Comparison of ENCODE assay signal across 10 cellular contexts in the genomic region with DNA sequence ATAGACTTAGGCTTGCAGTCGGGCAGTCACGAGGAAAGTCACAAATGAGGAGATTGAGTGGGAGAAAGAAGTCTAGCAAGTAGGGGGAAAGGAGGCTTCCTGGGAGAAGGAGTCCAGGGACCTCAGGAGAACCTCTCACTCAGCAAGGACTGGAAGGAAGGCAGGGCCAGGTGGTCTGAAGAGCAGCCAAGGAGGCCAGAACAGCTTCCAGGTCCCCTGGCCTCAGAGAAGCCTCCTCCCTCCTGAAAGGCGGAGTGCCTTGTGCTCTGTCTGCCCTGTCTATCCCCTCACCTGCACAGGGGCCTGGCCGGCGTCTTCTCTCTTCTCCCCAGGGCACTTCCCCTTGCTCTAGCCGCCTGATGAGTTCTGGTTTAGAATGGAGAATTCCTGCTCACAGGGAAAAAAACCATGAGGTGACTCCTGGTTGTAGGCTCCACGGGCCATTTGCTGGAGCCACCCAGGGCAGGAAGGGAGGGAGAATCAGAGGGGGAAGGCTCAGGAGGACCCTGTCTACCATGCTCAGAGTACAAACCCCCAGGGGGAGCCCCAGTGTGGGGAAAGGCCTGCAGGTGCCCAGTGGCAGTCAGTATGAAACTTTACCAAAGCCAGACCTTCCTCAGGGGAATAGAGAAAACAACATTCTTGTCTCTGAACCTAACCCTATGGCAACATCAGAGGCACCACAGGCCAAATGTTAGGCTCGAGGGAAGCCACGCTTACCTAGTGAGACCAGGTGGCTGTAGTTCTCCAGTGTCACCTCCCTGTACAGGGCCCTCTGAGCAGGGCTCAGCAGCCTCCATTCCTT. TPM values are rescaled to one million over a fixed set of nuclear protein-coding genes. Genes with fewer than 3 reads are reported as not detected.
DNase-seq lines count a peak whose midpoint lies in the region; ATAC-seq and TF ChIP-seq lines count a peak whose summit lies in the region.
"Had no signal": no experiment of that assay in that cellular context is flagged by ENCODE, and none has a peak within 500 bp of the region (broad histone marks: within the 10 kb centered on the region; RNA-seq: fewer than 3 reads in every experiment).

No MANE protein-coding gene starts in this region.

- H3K9ac ChIP-seq in OCI-LY1 (ENCODE audit: low read length): no peak overlapping the region

- no peak overlapping the region for H2AFZ ChIP-seq in OCI-LY1 (ENCODE audit: low read length)

- H3K4me3 ChIP-seq in left ventricle myocardium inferior: no peak overlapping the region
- no peak overlapping the region for H3K4me3 ChIP-seq in OCI-LY1 (ENCODE audit: low read depth, low read length, poor library complexity, severe bottlenecking)
- no peak overlapping the region for H3K4me3 ChIP-seq in upper lobe of right lung
- H3K4me3 ChIP-seq: mucosa of descending colon had no signal

- no peaks in the 10 kb centered on the region for H3K79me2 ChIP-seq in OCI-LY1 (ENCODE audit: insufficient read depth, low read length)

- no peaks in the 10 kb centered on the region for H3F3A ChIP-seq in OCI-LY1 (ENCODE audit: insufficient read depth, low read length)

- ATAC-seq in Right ventricle myocardium inferior (peak; percentile 8), HG02870 (IDR thresholded peaks at IDR 0.05; ENCODE audit: unreplicated experiment) (peak; percentile 70), upper lobe of right lung (peak; percentile 15)
- no peak for ATAC-seq in activated naive CD4-positive, alpha-beta T cell treated with anti-CD3 and anti-CD28 coated beads, Interleukin-2, amount 50 U/mL, for 72 hours
- ATAC-seq: mucosa of descending colon had no signal

- H3K27me3 ChIP-seq in left ventricle myocardium inferior (ENCODE audit: low read depth) (no peaks in the 10 kb centered on the region), OCI-LY1 (ENCODE audit: insufficient read depth, low read length) (no peaks in the 10 kb centered on the region), upper lobe of right lung (no peaks in the 10 kb centered on the region)

- DNase-seq in Right ventricle myocardium inferior (ENCODE audit: missing footprints): no peak
- no peak for DNase-seq in left ventricle myocardium inferior
- DNase-seq in upper lobe of right lung: no peak
- no peak for DNase-seq in activated naive CD4-positive, alpha-beta T cell treated with anti-CD3 and anti-CD28 coated beads, Interleukin-2, amount 50 U/mL, for 72 hours (ENCODE audit: low spot score in 2 of 2)
- DNase-seq in NCI-H187 (lab: John Stamatoyannopoulos, UW): no peak
- no peak for DNase-seq in activated CD4-positive, CD25-positive, alpha-beta regulatory T cell treated with anti-CD3 and anti-CD28 coated beads, Interleukin-2, amount 50 U/mL, for 72 hours
- DNase-seq: mucosa of descending colon; stimulated activated CD4-positive, alpha-beta T cell treated with anti-CD3 and anti-CD28 coated beads, Interleukin-4, amount 100 ng/mL, for 24 hours had no signal

- no peaks in the 10 kb centered on the region for H3K9me2 ChIP-seq in OCI-LY1 (ENCODE audit: low read depth, low read length)

- H3K9me3 Mint-ChIP-seq in activated naive CD4-positive, alpha-beta T cell treated with anti-CD3 and anti-CD28 coated beads, Interleukin-2, amount 50 U/mL, for 72 hours: no peaks in the 10 kb centered on the region

- peaks cover 43% of the 10 kb centered on the region for H3K36me3 ChIP-seq in left ventricle myocardium inferior
- peaks cover 21% of the 10 kb centered on the region for H3K36me3 ChIP-seq in OCI-LY1 (ENCODE audit: insufficient read depth, low read length)
- peaks cover 24% of the 10 kb centered on the region for H3K36me3 ChIP-seq in upper lobe of right lung

- H3K27ac ChIP-seq in left ventricle myocardium inferior (replicated peaks) (no peak overlapping the region), OCI-LY1 (ENCODE audit: low read depth, low read length, poor library complexity, severe bottlenecking) (peak overlapping the region; percentile 71), upper lobe of right lung (no peak overlapping the region)

- no peak overlapping the region for H3K27ac Mint-ChIP-seq in activated naive CD4-positive, alpha-beta T cell treated with anti-CD3 and anti-CD28 coated beads, Interleukin-2, amount 50 U/mL, for 72 hours

- no peak for TF ChIP-seq CTCF in left ventricle myocardium inferior (IDR thresholded peaks at IDR 0.05; ENCODE audit: borderline replicate concordance)
- peak; percentile 55 for TF ChIP-seq CTCF in OCI-LY1 (IDR thresholded peaks at IDR 0.05; ENCODE audit: low read length)
- no peak for TF ChIP-seq CTCF in upper lobe of right lung (IDR thresholded peaks at IDR 0.05)

- intact Hi-C loops in Right ventricle myocardium inferior (cut with DNase I): no loop called here
- intact Hi-C loops in left ventricle myocardium inferior (cut with micrococcal nuclease): no loop called here
- intact Hi-C loops in upper lobe of right lung (cut with DNase I): no loop called here

- H3K4me1 ChIP-seq in left ventricle myocardium inferior (no peaks in the 10 kb centered on the region), OCI-LY1 (ENCODE audit: insufficient read depth, low read length, severe bottlenecking) (peaks cover 24% of the 10 kb centered on the region), upper lobe of right lung (no peaks in the 10 kb centered on the region)

- peaks cover 10 to 28% of the 10 kb centered on the region in 2 donors for H3K36me3 Mint-ChIP-seq in activated naive CD4-positive, alpha-beta T cell treated with anti-CD3 and anti-CD28 coated beads, Interleukin-2, amount 50 U/mL, for 72 hours

- no peaks in the 10 kb centered on the region for H4K20me1 ChIP-seq in OCI-LY1 (ENCODE audit: insufficient read depth, low read length)

- peak overlapping the region; percentile 1; the same call in 1 of the 2 replicates for H3K4me2 ChIP-seq in OCI-LY1 (ENCODE audit: low read length)

- H3K9me3 ChIP-seq in left ventricle myocardium inferior (replicated peaks) (no peaks in the 10 kb centered on the region), OCI-LY1 (ENCODE audit: low read length) (no peaks in the 10 kb centered on the region), upper lobe of right lung (no peaks in the 10 kb centered on the region)
- H3K9me3 ChIP-seq: mucosa of descending colon had no signal

RNA-seq across cellular contexts. Expression of gene ZNF337, which starts 11.2 kb away (rescaled TPM):
- total RNA-seq in Right ventricle myocardium inferior (7.0 TPM), left ventricle myocardium inferior (6.3 TPM), upper lobe of right lung (14.6 TPM)
- 10 to 100 TPM; 14.3 to 17.2 TPM for total RNA-seq in activated naive CD4-positive, alpha-beta T cell treated with anti-CD3 and anti-CD28 coated beads, Interleukin-2, amount 50 U/mL, for 72 hours

Comparison
In these comparisons a context has a peak if more than half of its experiments do, and no peak if none do; other contexts are left out.
1. ATAC-seq: peak in Right ventricle myocardium inferior (single experiment), HG02870 (single experiment) and upper lobe of right lung (single experiment); none in activated naive CD4-positive, alpha-beta T cell treated with anti-CD3 and anti-CD28 coated beads, Interleukin-2, amount 50 U/mL, for 72 hours (0 of 2).